In the genomic region with DNA sequence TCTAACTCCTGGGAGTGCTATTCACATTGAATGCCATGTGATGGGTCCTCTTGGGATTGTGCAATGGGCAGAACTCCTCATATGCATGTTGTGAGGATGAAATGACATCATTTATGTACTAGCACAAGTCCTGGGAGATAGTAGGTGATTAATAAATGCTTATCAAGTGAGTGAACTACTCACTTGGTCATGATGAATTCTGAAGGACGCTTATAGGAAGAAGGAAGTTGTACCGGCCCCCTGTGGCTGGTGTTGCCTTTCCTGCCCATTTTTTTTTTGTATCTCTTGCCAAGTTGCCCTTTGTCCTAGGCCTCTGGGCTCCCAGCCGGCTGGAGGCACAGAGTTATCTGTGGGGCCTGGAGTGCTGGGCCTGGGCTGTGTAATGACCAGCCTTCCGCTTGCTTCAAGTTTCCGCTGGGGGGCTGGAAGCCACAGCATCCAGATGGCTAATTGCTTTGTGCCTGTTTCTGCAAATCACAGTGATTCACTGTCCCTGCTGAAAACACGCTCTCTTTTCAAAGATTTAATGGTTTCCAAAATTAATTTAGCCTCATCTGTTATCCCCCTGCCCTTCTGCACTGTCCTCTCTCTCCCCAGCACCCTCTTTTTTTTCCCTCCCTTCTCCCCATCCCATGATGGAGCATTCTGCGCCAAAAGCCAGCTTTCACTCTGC, we compare ENCODE assay signal across 12 cellular contexts. TPM values are rescaled to one million over a fixed set of nuclear protein-coding genes. Genes with fewer than 3 reads are reported as not detected.
DNase-seq lines count a peak whose midpoint lies in the region; ATAC-seq and TF ChIP-seq lines count a peak whose summit lies in the region.
"Had no signal": no experiment of that assay in that cellular context is flagged by ENCODE, and none has a peak within 500 bp of the region (broad histone marks: within the 10 kb centered on the region; RNA-seq: fewer than 3 reads in every experiment).

No MANE protein-coding gene starts in this region.

- no peak overlapping the region for H3K27ac ChIP-seq in mammary epithelial cell (ENCODE audit: insufficient read depth, low read depth, low read length)
- H3K27ac ChIP-seq in tibial nerve: peak overlapping the region in 3 of 4 donors; percentile 2 to 30 (median 8)
- H3K27ac ChIP-seq: 22Rv1 had no signal

- no TSS peak for BruUV-seq in mammary epithelial cell (replicated peaks; lab: Mats Ljungman, UMichigan)

- H3K9ac ChIP-seq in mammary epithelial cell (ENCODE audit: insufficient read depth, low read length): no peak overlapping the region

- dilution Hi-C loops in mammary epithelial cell (cut with HindIII; ENCODE audit: low sequenced_read_pairs): no loop called here

- peak; percentile 80 for ATAC-seq in left lobe of liver

- in situ Hi-C loops in mammary epithelial cell (cut with MboI; ENCODE audit: low sequenced_read_pairs in 2 of 2): no loop called here
- in situ Hi-C loops in ACHN (cut with HindIII; ENCODE audit: low pct_ligation_motif_present, low pct_unique_long_range_greater_than_20kb, low sequenced_read_pairs): no loop called here

- H3K9me3 ChIP-seq in mammary epithelial cell (replicated peaks; ENCODE audit: insufficient read depth, low read length) (no peaks in the 10 kb centered on the region), tibial nerve (peaks cover 0 to 3% (median 0%) of the 10 kb centered on the region in 4 donors)
- H3K9me3 ChIP-seq: HAP-1 had no signal

- 70% methylated on average over 5 of the region's 7 CpGs for WGBS in mammary epithelial cell (ENCODE audit: low coverage, missing lambda C conversion rate)
- 60 to 67% methylated on average over 7 of the region's 7 CpGs for WGBS in tibial nerve, 2 donors

- TF ChIP-seq POLR2A in tibial nerve (IDR thresholded peaks at IDR 0.05): no peak

- no peak overlapping the region for H3K4me2 ChIP-seq in mammary epithelial cell (ENCODE audit: insufficient read depth, low read depth, low read length)

- TF ChIP-seq CTCF in mammary epithelial cell (conservative IDR thresholded peaks at IDR 0.05 in 1 of 2, IDR thresholded peaks at IDR 0.05 in 1 of 2; ENCODE audit: extremely low read depth in 1 of 2, insufficient read depth in 1 of 2, low read depth in 1 of 2, low read length in 2 of 2) (no peak), tibial nerve (IDR thresholded peaks at IDR 0.05) (no peak)

- DNase-seq in DMS53 (lab: John Stamatoyannopoulos, UW) (peak; percentile 9), DMS53 treated with DMSO at 0.1 percent for 48 hours (lab: John Stamatoyannopoulos, UW; ENCODE audit: unreplicated experiment) (no peak), mammary epithelial cell (peak; percentile 74), left lobe of liver (ENCODE audit: low spot score) (peak; percentile 83), tibial nerve (ENCODE audit: low spot score in 2 of 2) (no peak), ACHN (no peak), T-helper 9 cell (no peak), occipital lobe (lab: John Stamatoyannopoulos, UW) (no peak)
- DNase-seq: KG1 had no signal

- no peak overlapping the region for H2AFZ ChIP-seq in mammary epithelial cell (ENCODE audit: low read depth, low read length)

- H3K4me1 ChIP-seq in mammary epithelial cell (ENCODE audit: insufficient read depth, low read length) (peaks cover 15% of the 10 kb centered on the region), tibial nerve (peaks cover 0 to 28% (median 12%) of the 10 kb centered on the region in 4 donors)
- H3K4me1 ChIP-seq: HAP-1 had no signal

- intact Hi-C loops in mammary epithelial cell (cut with micrococcal nuclease): loop anchor here (2.0 kb wide), 1 partner anchor 17 kb away; no protein-coding TSS in a partner anchor

- CTCF ChIA-PET in mammary epithelial cell (lab: Charles Lee; ENCODE audit: low non-redundant PET): no interaction called here

- H4K20me1 ChIP-seq in mammary epithelial cell (ENCODE audit: insufficient read depth, low read length): no peaks in the 10 kb centered on the region

- peak in 1 of 2 donors; percentile 33 for TF ChIP-seq EP300 in tibial nerve (IDR thresholded peaks at IDR 0.05)

- H3K79me2 ChIP-seq in mammary epithelial cell (ENCODE audit: insufficient read depth, low read length): no peaks in the 10 kb centered on the region

- H3K27me3 ChIP-seq in mammary epithelial cell (ENCODE audit: insufficient read depth, low read length) (no peaks in the 10 kb centered on the region), tibial nerve (no peaks in the 10 kb centered on the region)

- H3K36me3 ChIP-seq in mammary epithelial cell (ENCODE audit: insufficient read depth, low read length): no peaks in the 10 kb centered on the region
- H3K36me3 ChIP-seq in tibial nerve: no peaks in the 10 kb centered on the region
- H3K36me3 ChIP-seq: HAP-1 had no signal

- no peak overlapping the region for H3K4me3 ChIP-seq in mammary epithelial cell (replicated peaks in 1 of 3; ENCODE audit: insufficient read depth in 1 of 3, low read depth in 2 of 3, low read length in 3 of 3)
- H3K4me3 ChIP-seq in tibial nerve: no peak overlapping the region
- H3K4me3 ChIP-seq: coronary artery, HAP-1 had no signal

RNA-seq across cellular contexts. Expression of a gene that starts 33.7 kb away (rescaled TPM):
- total RNA-seq in mammary epithelial cell: 10 to 100 TPM; 40.2 to 83.6 TPM
- polyA plus RNA-seq in mammary epithelial cell: 61.7 TPM
- 1.9 TPM for polyA minus RNA-seq in mammary epithelial cell
- 21.3 TPM for total RNA-seq in left lobe of liver
- 100 to 1,000 TPM; 101 to 186 (median 119) TPM for total RNA-seq in tibial nerve
- total RNA-seq in occipital lobe: 39.1 TPM

Comparison
In these comparisons a context has a peak if more than half of its experiments do, and no peak if none do; other contexts are left out.
1. DNase-seq: peak in DMS53 (single experiment), mammary epithelial cell (single experiment) and left lobe of liver (single experiment); none in DMS53 treated with DMSO at 0.1 percent for 48 hours (single experiment), tibial nerve (0 of 2), ACHN (single experiment), T-helper 9 cell (single experiment) and occipital lobe (single experiment).